1 cellular context compared by ENCODE assay signal in genomic region chr1:28066393-28067154, GRCh38.
TF ChIP-seq lines count a peak whose summit lies in the region.

No MANE protein-coding gene starts in this region.

TF ChIP-seq in A549, 52 proteins besides CTCF, POLR2A, EP300 and RAD21 (continued from another document):
- TF ChIP-seq ATOH8 (CRISPR knock-in tag; IDR thresholded peaks at IDR 0.05; ENCODE audit: low read depth) (no peak), CHD2 (IDR thresholded peaks at IDR 0.05; ENCODE audit: low read length, partially characterized antibody) (no peak), USF2 (IDR thresholded peaks at IDR 0.05) (no peak), RFX5 (IDR thresholded peaks at IDR 0.05) (no peak), RNF2 (IDR thresholded peaks at IDR 0.05; ENCODE audit: borderline replicate concordance, low read depth) (no peak), POLR2AphosphoS2 (conservative IDR thresholded peaks at IDR 0.05; ENCODE audit: low read length) (no peak)
TF ChIP-seq in A549: peak in this region for 0.
